ENCODE assay signal across 2 cellular contexts in genomic region chr3:189805375-189806067, GRCh38.
A peak's percentile ranks its signal among the peaks of the same experiment; 100 is the strongest.
TF ChIP-seq lines count a peak whose summit lies in the region.

No MANE protein-coding gene starts in this region.

TF ChIP-seq in HepG2, 621 proteins besides CTCF, POLR2A, EP300 and RAD21:
- no peak for TF ChIP-seq HNRNPUL1 (IDR thresholded peaks at IDR 0.05; ENCODE audit: low read depth, low read length)
- peak; percentile 65 for TF ChIP-seq SRF (IDR thresholded peaks at IDR 0.05; ENCODE audit: low read depth, low read length)

TF ChIP-seq in H1, 55 proteins besides CTCF, POLR2A, EP300 and RAD21:
- TF ChIP-seq ZNF274 (IDR thresholded peaks at IDR 0.05; ENCODE audit: borderline replicate concordance, extremely low read depth, low read length) (no peak), CEBPB (IDR thresholded peaks at IDR 0.05; ENCODE audit: low read depth, low read length) (0 out of 2 replicates have a peak, but pooled peaks have one; percentile 27)
